ENCODE assay signal across 16 cellular contexts in the genomic region with DNA sequence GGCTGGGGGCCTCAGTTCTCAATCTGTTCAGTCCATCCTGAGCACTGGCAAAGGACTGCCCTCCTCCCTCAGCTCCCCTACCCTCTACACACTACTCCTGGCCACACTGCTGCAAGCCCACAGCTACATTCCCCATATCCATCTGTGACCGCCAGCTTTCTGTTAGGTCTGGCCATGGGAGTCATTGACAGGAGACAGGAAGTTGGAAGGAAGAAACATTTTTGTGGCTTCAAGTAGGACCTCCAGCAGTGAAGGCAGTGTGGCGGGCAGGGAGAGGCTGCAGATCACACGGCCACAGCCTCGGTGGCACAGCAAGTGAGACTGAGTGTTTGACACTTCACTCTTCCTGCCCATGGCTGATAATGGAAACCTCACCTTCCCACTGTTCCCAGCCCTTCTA. TPM values are rescaled to one million over a fixed set of nuclear protein-coding genes. Genes with fewer than 3 reads are reported as not detected.
A peak's percentile ranks its signal among the peaks of the same experiment; 100 is the strongest.
DNase-seq lines count a peak whose midpoint lies in the region; ATAC-seq and TF ChIP-seq lines count a peak whose summit lies in the region.
"Had no signal": no experiment of that assay in that cellular context is flagged by ENCODE, and none has a peak within 500 bp of the region (broad histone marks: within the 10 kb centered on the region; RNA-seq: fewer than 3 reads in every experiment).

No MANE protein-coding gene starts in this region.

- H3K36me3 Mint-ChIP-seq in stimulated activated naive B cell treated with anti-CD40 and anti-IgM and Interleukin-4, amounts not matched to agents 10 μg/mL and 1 μg/mL and 100 μg/mL, for 72 hours = peaks cover 29 to 40% of the 10 kb centered on the region in 2 donors

- peaks cover 14% of the 10 kb centered on the region for H3K4me1 ChIP-seq in DND-41 (ENCODE audit: insufficient read depth, low read length)
- peaks cover 21% of the 10 kb centered on the region for H3K4me1 ChIP-seq in SJSA1 (replicated peaks)
- H3K4me1 ChIP-seq: foreskin keratinocyte, right lobe of liver had no signal

- no peaks in the 10 kb centered on the region for H3K9me3 Mint-ChIP-seq in stimulated activated naive B cell treated with anti-CD40 and anti-IgM and Interleukin-4, amounts not matched to agents 10 μg/mL and 1 μg/mL and 100 μg/mL, for 72 hours

- 0 out of 3 replicates have a peak, but pooled peaks have one; percentile 10 for ATAC-seq in DND-41 (ENCODE audit: insufficient read depth, low read depth)
- ATAC-seq in HG03025 (IDR thresholded peaks at IDR 0.05; ENCODE audit: low FRiP score, unreplicated experiment) = no peak
- ATAC-seq in stimulated activated naive B cell treated with anti-CD40 and anti-IgM and Interleukin-4, amounts not matched to agents 10 μg/mL and 1 μg/mL and 100 μg/mL, for 72 hours (replicated peaks) = no peak
- no peak for ATAC-seq in HG03457 (IDR thresholded peaks at IDR 0.05; ENCODE audit: unreplicated experiment)
- ATAC-seq: foreskin keratinocyte, right lobe of liver had no signal

- no peaks in the 10 kb centered on the region for H3K27me3 Mint-ChIP-seq in stimulated activated naive B cell treated with anti-CD40 and anti-IgM and Interleukin-4, amounts not matched to agents 10 μg/mL and 1 μg/mL and 100 μg/mL, for 72 hours

- TF ChIP-seq CTCF in DND-41 (IDR thresholded peaks at IDR 0.05; ENCODE audit: borderline replicate concordance, extremely low read depth, low read length, poor library complexity, severe bottlenecking) (no peak), choroid plexus epithelial cell (conservative IDR thresholded peaks at IDR 0.05; ENCODE audit: low read depth, low read length) (no peak)

- DNase-seq in ACHN (peak; percentile 31), DND-41 (no peak), SJSA1 (ENCODE audit: low read depth in 1 of 2, low spot score in 2 of 2) (peak; percentile 69 to 72), choroid plexus epithelial cell (ENCODE audit: low read depth) (peak; percentile 65), GM19240 (ENCODE audit: insufficient read length, low spot score) (no peak)
- DNase-seq in stimulated activated naive B cell treated with anti-CD40 and anti-IgM and Interleukin-4, amounts not matched to agents 10 μg/mL and 1 μg/mL and 100 μg/mL, for 72 hours = no peak
- DNase-seq: activated CD8-positive, alpha-beta memory T cell treated with anti-CD3 and anti-CD28 coated beads for 24 hours; aorta; C1 segment of cervical spinal cord; effector memory CD4-positive, alpha-beta T cell; foreskin keratinocyte; Karpas-422; right lobe of liver; SW 1271 had no signal

- H3K4me3 ChIP-seq in DND-41 (ENCODE audit: low read depth in 1 of 2, low read length in 2 of 2) (no peak overlapping the region), SJSA1 (no peak overlapping the region), choroid plexus epithelial cell (ENCODE audit: low read depth, low read length) (no peak overlapping the region)
- H3K4me3 ChIP-seq: right lobe of liver had no signal

- H3K4me2 ChIP-seq in DND-41 (ENCODE audit: insufficient read depth, low read length) = no peak overlapping the region

- H3K4me1 Mint-ChIP-seq in stimulated activated naive B cell treated with anti-CD40 and anti-IgM and Interleukin-4, amounts not matched to agents 10 μg/mL and 1 μg/mL and 100 μg/mL, for 72 hours = peaks cover 31 to 42% of the 10 kb centered on the region in 2 donors

- no peaks in the 10 kb centered on the region for H3K27me3 ChIP-seq in DND-41 (ENCODE audit: insufficient read depth, low read length, poor library complexity)
- no peaks in the 10 kb centered on the region for H3K27me3 ChIP-seq in SJSA1 (replicated peaks)
- H3K27me3 ChIP-seq: foreskin keratinocyte, right lobe of liver had no signal

- peak overlapping the region; percentile 45; the same call in 1 of the 2 replicates for H3K27ac ChIP-seq in DND-41 (ENCODE audit: low read length)
- peak overlapping the region; percentile 49 for H3K27ac ChIP-seq in SJSA1
- H3K27ac ChIP-seq: foreskin keratinocyte, right lobe of liver had no signal

- no peaks in the 10 kb centered on the region for H3K79me2 ChIP-seq in DND-41 (ENCODE audit: insufficient read depth, low read length)

- H3K36me3 ChIP-seq in DND-41 (ENCODE audit: insufficient read depth, low read length) (peaks cover 29% of the 10 kb centered on the region), SJSA1 (no peaks in the 10 kb centered on the region)
- H3K36me3 ChIP-seq: right lobe of liver had no signal

- no peak overlapping the region for H3K27ac Mint-ChIP-seq in stimulated activated naive B cell treated with anti-CD40 and anti-IgM and Interleukin-4, amounts not matched to agents 10 μg/mL and 1 μg/mL and 100 μg/mL, for 72 hours

- peaks cover 16% of the 10 kb centered on the region for H4K20me1 ChIP-seq in DND-41 (ENCODE audit: insufficient read depth, low read length)

- no peak overlapping the region for H3K9ac ChIP-seq in DND-41 (ENCODE audit: low read depth, low read length)

- H3K9me3 ChIP-seq in DND-41 (ENCODE audit: insufficient read depth, low read length, severe bottlenecking) (no peaks in the 10 kb centered on the region), SJSA1 (replicated peaks) (no peaks in the 10 kb centered on the region)
- H3K9me3 ChIP-seq: right lobe of liver had no signal

- H3K4me3 Mint-ChIP-seq in stimulated activated naive B cell treated with anti-CD40 and anti-IgM and Interleukin-4, amounts not matched to agents 10 μg/mL and 1 μg/mL and 100 μg/mL, for 72 hours = no peak overlapping the region

- in situ Hi-C loops in ACHN (cut with HindIII; ENCODE audit: low pct_ligation_motif_present, low pct_unique_long_range_greater_than_20kb, low sequenced_read_pairs) = no loop called here

- H2AFZ ChIP-seq in DND-41 (ENCODE audit: low read depth, low read length) = no peak overlapping the region

RNA-seq across cellular contexts. Expression of gene SECISBP2, which starts 55.9 kb away (rescaled TPM):
- 13.5 and 25.5 TPM in 2 replicates for total RNA-seq in SJSA1 (2014; rRNA removed; shearing (Covaris generic))

Comparison
In these comparisons a context has a peak if more than half of its experiments do, and no peak if none do; other contexts are left out.
1. DNase-seq: peak in ACHN (single experiment), SJSA1 (2 of 2) and choroid plexus epithelial cell (single experiment); none in DND-41 (single experiment), GM19240 (single experiment) and stimulated activated naive B cell treated with anti-CD40 and anti-IgM and Interleukin-4, amounts not matched to agents 10 μg/mL and 1 μg/mL and 100 μg/mL, for 72 hours (single experiment).